ENCODE assay signal across 29 cellular contexts in genomic region chr4:158622251-158622650, GRCh38.
"Had no signal": no experiment of that assay in that cellular context is flagged by ENCODE, and none has a peak within 500 bp of the region (broad histone marks: within the 10 kb centered on the region; RNA-seq: fewer than 3 reads in every experiment).

No MANE protein-coding gene starts in this region.

- ATAC-seq: activated CD8-positive, alpha-beta T cell treated with anti-CD3 and anti-CD28 coated beads for 36 hours; activated T-cell treated with anti-CD3 and anti-CD28 coated beads, Interleukin-2, amount 50 U/mL, for 4 hours; activated T-helper 17 cell treated with anti-CD3 and anti-CD28 coated beads, Interleukin-2, amount 50 U/mL, for 72 hours; sciatic nerve; stimulated activated memory B cell treated with anti-CD40 and anti-IgM and Interleukin-4, amounts not matched to agents 10 μg/mL and 1 μg/mL and 100 μg/mL, for 72 hours; stimulated activated naive CD8-positive, alpha-beta T cell treated with anti-CD3 and anti-CD28 coated beads, Interleukin-15, amount 100 ng/mL, for 72 hours; WTC11 had no signal

- H3K27me3 ChIP-seq: dorsolateral prefrontal cortex, ovary, upper lobe of left lung, vagina had no signal

- H3K4me3 ChIP-seq: coronary artery, dorsolateral prefrontal cortex, left ventricle myocardium inferior, ovary, prostate gland, smooth muscle cell, upper lobe of left lung, vagina had no signal

- H3K27ac ChIP-seq: coronary artery, dorsolateral prefrontal cortex, left ventricle myocardium inferior, ovary, prostate gland, upper lobe of left lung, vagina had no signal

- DNase-seq: activated CD4-positive, alpha-beta T cell treated with anti-CD3 and anti-CD28 coated beads, Interleukin-2, amount 50 U/mL, for 1 hour; activated CD8-positive, alpha-beta T cell treated with anti-CD3 and anti-CD28 coated beads for 36 hours; activated gamma-delta T cell treated with Interleukin-2 at 50 U/mL for 16 hours; activated naive CD4-positive, alpha-beta T cell treated with anti-CD3 and anti-CD28 coated beads, Interleukin-2, amount 50 U/mL, for 16 hours; activated T-cell treated with anti-CD3 and anti-CD28 coated beads, Interleukin-2, amount 50 U/mL, for 4 hours; amniotic stem cell; dorsolateral prefrontal cortex; effector memory CD4-positive, alpha-beta T cell; erythroblast; foreskin melanocyte; left ventricle myocardium inferior; naive B cell; ovary; retina; stimulated activated CD4-positive, alpha-beta T cell treated with anti-CD3 and anti-CD28 coated beads, Interleukin-1b, Interleukin-23, amount 100 ng/mL, for 48 hours; stimulated activated CD4-positive, alpha-beta T cell treated with anti-CD3 and anti-CD28 coated beads, Interleukin-4, amount 100 ng/mL, for 4 hours; stimulated activated CD8-positive, alpha-beta memory T cell treated with anti-CD3 and anti-CD28 coated beads, Interleukin-4, amount 100 ng/mL, for 48 hours; stimulated activated naive CD8-positive, alpha-beta T cell treated with anti-CD3 and anti-CD28 coated beads, Interleukin-15, amount 100 ng/mL, for 72 hours; substantia nigra; T-helper 2 cell; upper lobe of left lung had no signal

- H3K4me1 ChIP-seq: prostate gland, upper lobe of left lung, vagina had no signal

- H3K9me3 ChIP-seq: ovary, prostate gland, upper lobe of left lung, vagina had no signal

- H3K36me3 ChIP-seq: left ventricle myocardium inferior, ovary, prostate gland, upper lobe of left lung, vagina had no signal
